In the genomic region with DNA sequence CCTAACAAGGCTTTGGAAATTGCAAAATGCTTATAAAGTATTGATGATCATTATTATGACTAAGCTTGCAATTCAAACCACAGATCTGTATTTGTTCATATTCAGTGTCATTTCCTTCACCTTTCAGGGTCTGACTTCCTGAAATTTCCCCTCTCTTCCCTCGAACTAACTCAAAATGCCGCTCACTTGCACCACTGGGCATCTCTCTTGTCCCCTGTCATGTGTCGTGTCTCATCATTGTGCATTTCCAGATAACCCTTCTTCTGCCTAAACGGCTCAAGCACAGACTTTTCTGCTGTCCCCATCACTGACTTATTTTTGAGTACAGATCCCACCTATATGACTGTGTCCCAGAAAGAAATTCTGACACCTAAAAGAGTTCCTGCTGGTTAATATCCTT, we compare ENCODE assay signal across 22 cellular contexts.
"Had no signal": no experiment of that assay in that cellular context is flagged by ENCODE, and none has a peak within 500 bp of the region (broad histone marks: within the 10 kb centered on the region; RNA-seq: fewer than 3 reads in every experiment).

No MANE protein-coding gene starts in this region.

- H3K4me3 ChIP-seq: heart right ventricle, lung, neural progenitor cell, sigmoid colon, skin epidermis, spleen, thoracic aorta, tibial nerve, upper lobe of left lung had no signal

- DNase-seq: effector CD8-positive, alpha-beta T cell; endodermal cell; foreskin keratinocyte; glutamatergic neuron; heart right ventricle; sigmoid colon; spleen; stimulated activated CD4-positive, alpha-beta T cell treated with anti-CD3 and anti-CD28 coated beads, Interleukin-4, amount 100 ng/mL, for 4 hours; stimulated activated naive B cell treated with anti-CD40 and anti-IgM and Interleukin-4, amounts not matched to agents 10 μg/mL and 1 μg/mL and 100 μg/mL, for 72 hours; upper lobe of left lung had no signal

- H3K36me3 Mint-ChIP-seq: memory B cell; neural progenitor cell; stimulated activated naive B cell treated with anti-CD40 and anti-IgM and Interleukin-4, amounts not matched to agents 10 μg/mL and 1 μg/mL and 100 μg/mL, for 72 hours had no signal

- H3K27me3 ChIP-seq: foreskin keratinocyte, heart right ventricle, neural progenitor cell, sigmoid colon, tibial nerve, upper lobe of left lung had no signal

- H3K36me3 ChIP-seq: heart right ventricle, neural progenitor cell, sigmoid colon, spleen, thoracic aorta, tibial nerve, upper lobe of left lung had no signal

- H3K27ac ChIP-seq: epithelial cell of prostate, foreskin keratinocyte, neural progenitor cell, parathyroid adenoma, spleen, thoracic aorta, tibial nerve, upper lobe of left lung had no signal

- H3K9me3 ChIP-seq: heart right ventricle, sigmoid colon, spleen, thoracic aorta, tibial nerve, upper lobe of left lung had no signal

- ATAC-seq: esophagus mucosa; stimulated activated naive B cell treated with anti-CD40 and anti-IgM and Interleukin-4, amounts not matched to agents 10 μg/mL and 1 μg/mL and 100 μg/mL, for 72 hours had no signal

- H3K9ac ChIP-seq: neural progenitor cell, parathyroid adenoma had no signal

- H3K4me1 Mint-ChIP-seq: nephron, neural progenitor cell had no signal

- H3K9me3 Mint-ChIP-seq: memory B cell; stimulated activated naive B cell treated with anti-CD40 and anti-IgM and Interleukin-4, amounts not matched to agents 10 μg/mL and 1 μg/mL and 100 μg/mL, for 72 hours; stimulated activated naive CD8-positive, alpha-beta T cell treated with anti-CD3 and anti-CD28 coated beads, Interleukin-15, Interleukin-2, amounts not matched to agents 100 ng/mL and 50 ng/mL, for 24 hours had no signal

- H3K4me3 Mint-ChIP-seq: endodermal cell; memory B cell; nephron; neural progenitor cell; stimulated activated naive B cell treated with anti-CD40 and anti-IgM and Interleukin-4, amounts not matched to agents 10 μg/mL and 1 μg/mL and 100 μg/mL, for 72 hours; stimulated activated naive CD8-positive, alpha-beta T cell treated with anti-CD3 and anti-CD28 coated beads, Interleukin-15, Interleukin-2, amounts not matched to agents 100 ng/mL and 50 ng/mL, for 24 hours had no signal

- H3K27ac Mint-ChIP-seq: memory B cell; nephron; neural progenitor cell; progenitor cell of endocrine pancreas; stimulated activated naive B cell treated with anti-CD40 and anti-IgM and Interleukin-4, amounts not matched to agents 10 μg/mL and 1 μg/mL and 100 μg/mL, for 72 hours; stimulated activated naive CD8-positive, alpha-beta T cell treated with anti-CD3 and anti-CD28 coated beads, Interleukin-15, Interleukin-2, amounts not matched to agents 100 ng/mL and 50 ng/mL, for 24 hours had no signal

- H3K4me1 ChIP-seq: foreskin keratinocyte, neural progenitor cell, parathyroid adenoma, spleen, upper lobe of left lung had no signal
